Comparison of ENCODE assay signal across 16 cellular contexts in genomic region chr1:198318092-198318491, GRCh38.
DNase-seq lines count a peak whose midpoint lies in the region; ATAC-seq lines count a peak whose summit lies in the region.
"Had no signal": no experiment of that assay in that cellular context is flagged by ENCODE, and none has a peak within 500 bp of the region (broad histone marks: within the 10 kb centered on the region; RNA-seq: fewer than 3 reads in every experiment).

No MANE protein-coding gene starts in this region.

- peaks cover 30% of the 10 kb centered on the region for H3K36me3 Mint-ChIP-seq in activated naive CD4-positive, alpha-beta T cell treated with anti-CD3 and anti-CD28 coated beads, Interleukin-2, amount 50 U/mL, for 24 hours
- peaks cover 50 to 53% of the 10 kb centered on the region in 2 donors for H3K36me3 Mint-ChIP-seq in stimulated activated naive B cell treated with anti-CD40 and anti-IgM and Interleukin-4, amounts not matched to agents 10 μg/mL and 1 μg/mL and 100 μg/mL, for 72 hours

- no peak for DNase-seq in activated naive CD4-positive, alpha-beta T cell treated with anti-CD3 and anti-CD28 coated beads, Interleukin-2, amount 50 U/mL, for 16 hours
- DNase-seq in stimulated activated naive B cell treated with anti-CD40 and anti-IgM and Interleukin-4, amounts not matched to agents 10 μg/mL and 1 μg/mL and 100 μg/mL, for 72 hours, result no peak
- DNase-seq in posterior vena cava (ENCODE audit: low spot score) (no peak), HUDEP-2 (lab: John Stamatoyannopoulos, UW; ENCODE audit: unreplicated experiment in 76 of 76) (no peak), SJCRH30 (no peak)
- DNase-seq: activated naive CD8-positive, alpha-beta T cell treated with anti-CD3 and anti-CD28 coated beads, Interleukin-2, amount 10 ng/mL, durations not matched to agents 7 days and 5 days; colonic mucosa; DMS53; islet precursor cell; NCI-H446; nephron progenitor cell had no signal

- no peaks in the 10 kb centered on the region for H3K27me3 Mint-ChIP-seq in activated naive CD4-positive, alpha-beta T cell treated with anti-CD3 and anti-CD28 coated beads, Interleukin-2, amount 50 U/mL, for 24 hours
- H3K27me3 Mint-ChIP-seq in stimulated activated naive B cell treated with anti-CD40 and anti-IgM and Interleukin-4, amounts not matched to agents 10 μg/mL and 1 μg/mL and 100 μg/mL, for 72 hours, result no peaks in the 10 kb centered on the region
- H3K27me3 Mint-ChIP-seq: activated naive CD8-positive, alpha-beta T cell treated with anti-CD3 and anti-CD28 coated beads, Interleukin-2, amount 10 ng/mL, durations not matched to agents 7 days and 5 days had no signal

- no peak overlapping the region for H3K4me3 ChIP-seq in SJCRH30
- H3K4me3 ChIP-seq: colonic mucosa, SK-N-MC, smooth muscle cell had no signal

- H3K9me3 ChIP-seq in SJCRH30 (replicated peaks), result no peaks in the 10 kb centered on the region
- H3K9me3 ChIP-seq: colonic mucosa had no signal

- H3K36me3 ChIP-seq in SJCRH30, result no peaks in the 10 kb centered on the region
- H3K36me3 ChIP-seq: colonic mucosa had no signal

- H3K27ac ChIP-seq in SJCRH30, result no peak overlapping the region
- H3K27ac ChIP-seq: colonic mucosa, SK-N-MC had no signal

- no peaks in the 10 kb centered on the region for H3K27me3 ChIP-seq in SJCRH30
- H3K27me3 ChIP-seq: colonic mucosa had no signal

- H3K4me3 Mint-ChIP-seq in activated naive CD4-positive, alpha-beta T cell treated with anti-CD3 and anti-CD28 coated beads, Interleukin-2, amount 50 U/mL, for 24 hours, result no peak overlapping the region
- no peak overlapping the region for H3K4me3 Mint-ChIP-seq in stimulated activated naive B cell treated with anti-CD40 and anti-IgM and Interleukin-4, amounts not matched to agents 10 μg/mL and 1 μg/mL and 100 μg/mL, for 72 hours
- H3K4me3 Mint-ChIP-seq: activated naive CD8-positive, alpha-beta T cell treated with anti-CD3 and anti-CD28 coated beads, Interleukin-2, amount 10 ng/mL, durations not matched to agents 7 days and 5 days; nephron progenitor cell had no signal

- H3K4me1 Mint-ChIP-seq in activated naive CD4-positive, alpha-beta T cell treated with anti-CD3 and anti-CD28 coated beads, Interleukin-2, amount 50 U/mL, for 24 hours, result peaks cover 26% of the 10 kb centered on the region
- H3K4me1 Mint-ChIP-seq in stimulated activated naive B cell treated with anti-CD40 and anti-IgM and Interleukin-4, amounts not matched to agents 10 μg/mL and 1 μg/mL and 100 μg/mL, for 72 hours, result peaks cover 7 to 11% of the 10 kb centered on the region in 2 donors

- H3K4me1 ChIP-seq in SJCRH30, result no peaks in the 10 kb centered on the region
- H3K4me1 ChIP-seq: colonic mucosa had no signal

- ATAC-seq in GM21737 (IDR thresholded peaks at IDR 0.05; ENCODE audit: unreplicated experiment) (peak; percentile 62), HG03432 (IDR thresholded peaks at IDR 0.05; ENCODE audit: unreplicated experiment) (peak; percentile 85)
- peak; percentile 89 to 95 for ATAC-seq in stimulated activated naive B cell treated with anti-CD40 and anti-IgM and Interleukin-4, amounts not matched to agents 10 μg/mL and 1 μg/mL and 100 μg/mL, for 72 hours (replicated peaks)

- no peaks in the 10 kb centered on the region for H3K9me3 Mint-ChIP-seq in activated naive CD4-positive, alpha-beta T cell treated with anti-CD3 and anti-CD28 coated beads, Interleukin-2, amount 50 U/mL, for 24 hours
- no peaks in the 10 kb centered on the region for H3K9me3 Mint-ChIP-seq in stimulated activated naive B cell treated with anti-CD40 and anti-IgM and Interleukin-4, amounts not matched to agents 10 μg/mL and 1 μg/mL and 100 μg/mL, for 72 hours

- intact Hi-C loops in posterior vena cava (cut with DNase I), result no loop called here

- peak overlapping the region; percentile 39 for H3K27ac Mint-ChIP-seq in activated naive CD4-positive, alpha-beta T cell treated with anti-CD3 and anti-CD28 coated beads, Interleukin-2, amount 50 U/mL, for 24 hours
- H3K27ac Mint-ChIP-seq in stimulated activated naive B cell treated with anti-CD40 and anti-IgM and Interleukin-4, amounts not matched to agents 10 μg/mL and 1 μg/mL and 100 μg/mL, for 72 hours, result no peak overlapping the region
- H3K27ac Mint-ChIP-seq: activated naive CD8-positive, alpha-beta T cell treated with anti-CD3 and anti-CD28 coated beads, Interleukin-2, amount 10 ng/mL, durations not matched to agents 7 days and 5 days; nephron progenitor cell had no signal
